ENCODE assay signal across 8 cellular contexts in the genomic region with DNA sequence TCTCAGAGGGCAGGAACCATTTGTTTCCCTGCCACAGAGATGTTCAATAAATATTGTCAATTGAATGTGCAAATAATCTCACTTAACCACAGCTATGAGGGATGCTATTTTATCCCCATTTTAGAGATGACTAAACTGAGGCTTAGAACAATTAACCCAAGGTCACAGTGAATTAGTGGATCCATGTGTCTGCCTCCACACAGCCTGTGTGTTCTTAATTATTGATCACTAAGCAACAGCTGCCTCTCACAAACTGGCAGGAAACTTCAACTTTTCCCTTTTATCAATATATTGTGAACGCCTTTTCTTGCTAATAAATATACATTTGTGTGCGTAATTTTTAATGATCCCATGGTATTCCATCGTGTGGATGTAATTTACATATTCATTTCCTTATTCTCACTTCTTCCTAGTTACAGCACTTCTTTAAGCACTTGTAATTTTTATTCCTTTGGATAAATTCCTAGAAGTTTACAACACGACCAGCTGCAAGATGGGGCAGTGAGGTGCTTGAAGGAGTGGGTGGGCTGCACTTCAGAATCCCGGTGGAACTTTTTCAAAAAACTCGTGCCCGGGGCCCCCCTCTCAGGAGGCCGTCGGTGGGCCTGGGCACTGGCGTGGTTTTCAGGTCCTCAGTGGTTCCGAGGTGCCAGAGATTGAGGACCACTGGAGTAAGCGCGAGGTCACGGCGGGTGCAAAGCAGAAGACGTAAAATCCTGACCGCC.
A peak's percentile ranks its signal among the peaks of the same experiment; 100 is the strongest.
DNase-seq lines count a peak whose midpoint lies in the region; TF ChIP-seq lines count a peak whose summit lies in the region.

No MANE protein-coding gene starts in this region.

- H3K27me3 ChIP-seq in SU-DHL-6 (ENCODE audit: low read length): no peaks in the 10 kb centered on the region

- no peak for TF ChIP-seq CTCF in SU-DHL-6 (IDR thresholded peaks at IDR 0.05; ENCODE audit: insufficient read depth, low read length, poor library complexity, severe bottlenecking)
- TF ChIP-seq CTCF in fibroblast of pulmonary artery (IDR thresholded peaks at IDR 0.05; ENCODE audit: low read length, missing control alignments): no peak
- no peak for TF ChIP-seq CTCF in retinal pigment epithelial cell (conservative IDR thresholded peaks at IDR 0.05; ENCODE audit: low read depth, low read length)

- H3K4me2 ChIP-seq in SU-DHL-6 (ENCODE audit: low read depth, low read length, poor library complexity, severe bottlenecking): peak overlapping the region; percentile 61

- H3K27ac ChIP-seq in SU-DHL-6 (ENCODE audit: low read depth, low read length): peak overlapping the region; percentile 90

- H3K9me2 ChIP-seq in SU-DHL-6 (replicated peaks; ENCODE audit: insufficient read depth, low read length): no peaks in the 10 kb centered on the region

- peak overlapping the region; percentile 94 for H3K9ac ChIP-seq in SU-DHL-6 (ENCODE audit: low read length)

- peaks cover 22% of the 10 kb centered on the region for H3K36me3 ChIP-seq in SU-DHL-6 (ENCODE audit: low read length)

- peak overlapping the region; percentile 50 for H3K4me3 ChIP-seq in SU-DHL-6 (ENCODE audit: insufficient read depth, low read length, poor library complexity, severe bottlenecking)
- H3K4me3 ChIP-seq in fibroblast of pulmonary artery (replicated peaks; ENCODE audit: low read depth, low read length): peak overlapping the region; percentile 56
- H3K4me3 ChIP-seq in retinal pigment epithelial cell (ENCODE audit: low read length): peak overlapping the region; percentile 53

- H3K9me3 ChIP-seq in SU-DHL-6 (ENCODE audit: insufficient read depth, low read length): 0 out of 2 replicates have a peak, but pooled peaks cover 4% of the 10 kb centered on the region

- H3F3A ChIP-seq in SU-DHL-6 (ENCODE audit: insufficient read depth): peaks cover 23% of the 10 kb centered on the region

- DNase-seq in activated gamma-delta T cell treated with Interleukin-2 at 50 U/mL for 16 hours (peak; percentile 21), activated gamma-delta T cell (lab: John Stamatoyannopoulos, UW) (no peak), fibroblast of pulmonary artery (ENCODE audit: low read depth) (no peak), retinal pigment epithelial cell (ENCODE audit: low read depth) (no peak), NCI-H146 (lab: John Stamatoyannopoulos, UW) (no peak), DMS153 (lab: John Stamatoyannopoulos, UW) (no peak), HuH-7 (ENCODE audit: low spot score) (no peak)

- H4K20me1 ChIP-seq in SU-DHL-6 (ENCODE audit: low read depth, low read length): no peaks in the 10 kb centered on the region

- peaks cover 41% of the 10 kb centered on the region for H3K79me2 ChIP-seq in SU-DHL-6 (ENCODE audit: insufficient read depth, low read length)

- no peak overlapping the region for H2AFZ ChIP-seq in SU-DHL-6 (ENCODE audit: low read depth, low read length, severe bottlenecking)
